32 cellular contexts compared by ENCODE assay signal in the genomic region with DNA sequence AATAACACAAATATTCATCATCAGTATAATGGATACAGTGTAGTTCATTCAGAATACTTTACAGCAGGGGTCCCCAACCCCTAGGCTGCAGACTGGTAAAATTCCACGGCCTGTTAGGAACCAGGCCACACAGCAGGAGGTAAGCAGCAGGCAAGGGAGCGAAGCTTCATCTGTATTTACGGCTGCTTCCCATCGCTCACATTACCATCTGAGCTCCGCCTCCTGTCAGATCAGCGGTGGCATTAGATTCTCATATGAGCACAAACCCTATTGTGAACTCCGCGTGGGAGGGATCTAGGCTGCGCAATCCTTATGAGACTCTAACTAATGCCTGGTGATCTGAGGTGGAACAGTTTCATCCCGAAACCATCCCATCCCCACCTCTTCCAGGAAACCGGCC.
DNase-seq lines count a peak whose midpoint lies in the region; ATAC-seq, FAIRE-seq and TF ChIP-seq lines count a peak whose summit lies in the region.
"Had no signal": no experiment of that assay in that cellular context is flagged by ENCODE, and none has a peak within 500 bp of the region (broad histone marks: within the 10 kb centered on the region; RNA-seq: fewer than 3 reads in every experiment).

No MANE protein-coding gene starts in this region.

- CTCF ChIA-PET in H1 (lab: Charles Lee; ENCODE audit: partially characterized antibody) = interaction anchor here (0.9 to 3.5 kb wide), 5 partner anchors 20 to 157 kb away, joined by 3 to 23 read pairs (median 3); no protein-coding TSS in a partner anchor

- 0 out of 2 replicates have a peak, but pooled peaks cover 2% of the 10 kb centered on the region for H3K79me1 ChIP-seq in H1 (ENCODE audit: low read depth, low read length)

- DNase-seq in NCI-H82 (lab: John Stamatoyannopoulos, UW) (peak; percentile 25), NCI-H82 treated with DMSO at 0.1 percent for 48 hours (lab: John Stamatoyannopoulos, UW; ENCODE audit: unreplicated experiment) (no peak), H1 (ENCODE audit: low read depth in 1 of 2, low spot score in 2 of 2) (no peak), left kidney (ENCODE audit: low read depth, low spot score) (peak; percentile 76), smooth muscle cell of the brain vasculature (ENCODE audit: low read depth, low spot score) (peak; percentile 6), HT-29 (ENCODE audit: low spot score) (no peak), Right ventricle myocardium inferior (ENCODE audit: missing footprints) (no peak)
- DNase-seq: activated CD4-positive, alpha-beta T cell treated with anti-CD3 and anti-CD28 coated beads, Interleukin-2, amount 10 ng/mL, durations not matched to agents 24 days and 14 days; activated CD8-positive, alpha-beta memory T cell treated with anti-CD3 and anti-CD28 coated beads for 24 hours; activated effector memory CD4-positive, alpha-beta T cell treated with Interleukin-2 at 50 U/mL for 16 hours; DMS79 treated with DMSO at 0.1 percent for 48 hours; effector CD8-positive, alpha-beta T cell; erythroblast; foreskin keratinocyte; heart right ventricle; Kasumi-1; mucosa of descending colon; natural killer cell; NCI-H1436; NCI-H2081 treated with DMSO at 0.1 percent for 48 hours; NCI-H345; NCI-H748 treated with DMSO at 0.1 percent for 48 hours; ovary; stimulated activated CD4-positive, alpha-beta T cell treated with anti-CD3 and anti-CD28 coated beads, Interleukin-1b, Interleukin-23, amount 100 ng/mL, for 48 hours; stimulated activated naive CD8-positive, alpha-beta T cell treated with anti-CD3 and anti-CD28 coated beads, Interleukin-15, amount 100 ng/mL, for 72 hours; T1000 had no signal

- H3K27ac ChIP-seq in H1 (ENCODE audit: low read depth, low read length) = no peak overlapping the region
- H3K27ac ChIP-seq: 22Rv1, coronary artery, foreskin keratinocyte, heart right ventricle, ovary, SJSA1 had no signal

- H3K4ac ChIP-seq in H1 (replicated peaks; ENCODE audit: insufficient read length, low read depth, low read length) = no peak overlapping the region

- peak overlapping the region in 1 of 4 experiments; percentile 4; a peak in 1 of 8 replicates for H3K4me3 ChIP-seq in H1 (ENCODE audit: extremely low read depth in 1 of 4, insufficient read depth in 2 of 4, low read depth in 3 of 4, low read length in 4 of 4)
- H3K4me3 ChIP-seq: coronary artery, heart right ventricle, mucosa of descending colon, ovary, SJSA1, smooth muscle cell had no signal

- no peak overlapping the region for H3K56ac ChIP-seq in H1 (replicated peaks; ENCODE audit: insufficient read length, low read depth, low read length)

- no peak for TF ChIP-seq EP300 in H1 (IDR thresholded peaks at IDR 0.05; ENCODE audit: borderline replicate concordance in 1 of 2, low read depth in 2 of 2, low read length in 2 of 2)

- H4K20me1 ChIP-seq in H1 (replicated peaks in 1 of 2; ENCODE audit: control insufficient read depth in 1 of 2, insufficient read depth in 2 of 2, low read length in 2 of 2) = no peaks in the 10 kb centered on the region

- no peaks in the 10 kb centered on the region for H3K27me3 ChIP-seq in H1 (replicated peaks in 1 of 4; ENCODE audit: control insufficient read depth in 3 of 4, extremely low read depth in 1 of 4, insufficient read depth in 3 of 4, low read length in 3 of 4)
- H3K27me3 ChIP-seq: foreskin keratinocyte, heart right ventricle, ovary, SJSA1 had no signal

- H2BK5ac ChIP-seq in H1 (ENCODE audit: low read depth, low read length) = no peak overlapping the region

- H2BK12ac ChIP-seq in H1 (ENCODE audit: low read depth, low read length) = no peak overlapping the region

- H3K4me1 ChIP-seq in H1 (replicated peaks in 1 of 4; ENCODE audit: control insufficient read depth in 3 of 4, insufficient read depth in 4 of 4, low read length in 3 of 4) = peaks cover 2 to 12% (median 3%) of the 10 kb centered on the region in 4 experiments; a peak in 3 of 7 replicates
- H3K4me1 ChIP-seq: foreskin keratinocyte, heart right ventricle, SJSA1 had no signal

- no peak overlapping the region for H4K91ac ChIP-seq in H1 (replicated peaks; ENCODE audit: insufficient read length, low read length)

- no peak overlapping the region for H2BK120ac ChIP-seq in H1 (replicated peaks; ENCODE audit: low read depth, low read length)

- H3K9me3 ChIP-seq in H1 (ENCODE audit: insufficient read depth in 2 of 2, low read depth in 1 of 2, low read length in 1 of 2) = no peaks in the 10 kb centered on the region
- H3K9me3 ChIP-seq: heart right ventricle, mucosa of descending colon, ovary, SJSA1 had no signal

- no peaks in the 10 kb centered on the region for H3K79me2 ChIP-seq in H1 (ENCODE audit: control insufficient read depth in 1 of 2, insufficient read depth in 2 of 2, low read length in 2 of 2)

- H3K36me3 ChIP-seq in H1 (ENCODE audit: control insufficient read depth in 2 of 4, insufficient read depth in 4 of 4, low read length in 3 of 4) = no peaks in the 10 kb centered on the region
- H3K36me3 ChIP-seq: heart right ventricle, ovary, SJSA1 had no signal

- no peak overlapping the region for H3K18ac ChIP-seq in H1 (ENCODE audit: extremely low read depth, low read length)

- ATAC-seq in HG03045 (IDR thresholded peaks at IDR 0.05; ENCODE audit: unreplicated experiment) (no peak), Right ventricle myocardium inferior (no peak)
- ATAC-seq: foreskin keratinocyte; heart right ventricle; mucosa of descending colon; natural killer cell; stimulated activated naive CD8-positive, alpha-beta T cell treated with anti-CD3 and anti-CD28 coated beads, Interleukin-15, amount 100 ng/mL, for 72 hours had no signal

- no peak overlapping the region for H4K8ac ChIP-seq in H1 (ENCODE audit: extremely low read depth, insufficient read depth, low read length)

- no peak for TF ChIP-seq POLR2A in H1 (IDR thresholded peaks at IDR 0.05; ENCODE audit: control extremely low read depth in 1 of 2, low read depth in 2 of 2, low read length in 2 of 2)

- H3K14ac ChIP-seq in H1 (ENCODE audit: insufficient read length) = no peak overlapping the region

- no peaks in the 10 kb centered on the region; the same call in 1 of the 2 replicates for H3K23me2 ChIP-seq in H1 (ENCODE audit: low read depth, low read length)

- 0 out of 4 replicates have a peak overlapping the region, but pooled peaks have one; percentile 10 to 11 for H3K4me2 ChIP-seq in H1 (ENCODE audit: insufficient read depth in 1 of 2, low read depth in 2 of 2, low read length in 2 of 2)
- H3K4me2 ChIP-seq: smooth muscle cell had no signal

- TF ChIP-seq CTCF in H1 (IDR thresholded peaks at IDR 0.05; ENCODE audit: control extremely low read depth in 1 of 3, insufficient read depth in 1 of 3, low read depth in 1 of 3, low read length in 3 of 3) = no peak

- no peak overlapping the region for H2BK15ac ChIP-seq in H1 (ENCODE audit: low read length)

- peak; percentile 24 for FAIRE-seq in H1 (lab: Jason Lieb, UNC)
- FAIRE-seq: urothelium cell line had no signal

- H3K23ac ChIP-seq in H1 (ENCODE audit: insufficient read length) = no peak overlapping the region

- H2BK20ac ChIP-seq in H1 (ENCODE audit: low read length) = no peak overlapping the region

- no peak overlapping the region for H2AK5ac ChIP-seq in H1 (ENCODE audit: low read depth, low read length)

- no peak overlapping the region for H4K5ac ChIP-seq in H1 (ENCODE audit: insufficient read length, low read depth, low read length)

- H3K9ac ChIP-seq in H1 (replicated peaks in 1 of 4; ENCODE audit: extremely low read depth in 1 of 4, low read depth in 3 of 4, low read length in 3 of 4) = no peak overlapping the region

- no peak for TF ChIP-seq RAD21 in H1 (IDR thresholded peaks at IDR 0.05 in 1 of 2, conservative IDR thresholded peaks at IDR 0.05 in 1 of 2; ENCODE audit: low read depth in 2 of 2, low read length in 2 of 2)

- no peak overlapping the region for H2AFZ ChIP-seq in H1 (ENCODE audit: low read length)

- intact Hi-C loops in Right ventricle myocardium inferior (cut with DNase I) = no loop called here

- POLR2A ChIA-PET in H1 (lab: Charles Lee; ENCODE audit: partially characterized antibody) = interaction anchor here (1.2 kb wide), 1 partner anchor 19 kb away, joined by 4 read pairs; no protein-coding TSS in a partner anchor

- 55% methylated on average over 11 of the region's 11 CpGs; no CpG with 5 or more reads in 1 of the 2 experiments for WGBS in H1 (ENCODE audit: extremely low coverage in 1 of 2, insufficient coverage in 1 of 2, insufficient read length in 1 of 2, insufficient replicate concordance in 2 of 2, low coverage in 1 of 2, low lambda C conversion rate in 2 of 2, missing lambda C conversion rate in 1 of 2), 2 experiments

TF ChIP-seq in H1, 55 proteins besides CTCF, POLR2A, EP300 and RAD21:
- no peak for TF ChIP-seq JUN (IDR thresholded peaks at IDR 0.05; ENCODE audit: low read depth, low read length)
- TF ChIP-seq RFX5 (IDR thresholded peaks at IDR 0.05; ENCODE audit: borderline replicate concordance, low read depth, low read length) = no peak
- TF ChIP-seq BRCA1 (IDR thresholded peaks at IDR 0.05; ENCODE audit: low read depth, low read length) = no peak
- TF ChIP-seq SP1 (IDR thresholded peaks at IDR 0.05; ENCODE audit: low read depth, low read length) = no peak
- TF ChIP-seq, protein P1, sequence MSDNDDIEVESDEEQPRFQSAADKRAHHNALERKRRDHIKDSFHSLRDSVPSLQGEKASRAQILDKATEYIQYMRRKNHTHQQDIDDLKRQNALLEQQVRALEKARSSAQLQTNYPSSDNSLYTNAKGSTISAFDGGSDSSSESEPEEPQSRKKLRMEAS (IDR thresholded peaks at IDR 0.05) = no peak
- TF ChIP-seq, protein P2, sequence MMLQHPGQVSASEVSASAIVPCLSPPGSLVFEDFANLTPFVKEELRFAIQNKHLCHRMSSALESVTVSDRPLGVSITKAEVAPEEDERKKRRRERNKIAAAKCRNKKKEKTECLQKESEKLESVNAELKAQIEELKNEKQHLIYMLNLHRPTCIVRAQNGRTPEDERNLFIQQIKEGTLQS (IDR thresholded peaks at IDR 0.05; ENCODE audit: insufficient read depth, low read depth, low read length) = no peak
- TF ChIP-seq POU5F1 (IDR thresholded peaks at IDR 0.05; ENCODE audit: low read depth, low read length) = no peak
- peak; percentile 66 for TF ChIP-seq TEAD4 (IDR thresholded peaks at IDR 0.05; ENCODE audit: low read depth, low read length)

Comparison
In these comparisons a context has a peak if more than half of its experiments do, and no peak if none do; other contexts are left out.
1. DNase-seq: peak in NCI-H82 (single experiment), left kidney (single experiment) and smooth muscle cell of the brain vasculature (single experiment); none in NCI-H82 treated with DMSO at 0.1 percent for 48 hours (single experiment), H1 (0 of 2), HT-29 (single experiment) and Right ventricle myocardium inferior (single experiment).